ENCODE assay signal across 29 cellular contexts in genomic region chr12:9776795-9777194, GRCh38. TPM values are rescaled to one million over a fixed set of nuclear protein-coding genes. Genes with fewer than 3 reads are reported as not detected.
DNase-seq lines count a peak whose midpoint lies in the region; ATAC-seq and TF ChIP-seq lines count a peak whose summit lies in the region.
"Had no signal": no experiment of that assay in that cellular context is flagged by ENCODE, and none has a peak within 500 bp of the region (broad histone marks: within the 10 kb centered on the region; RNA-seq: fewer than 3 reads in every experiment).

No MANE protein-coding gene starts in this region.

- dilution Hi-C loops in IMR-90 (cut with HindIII; ENCODE audit: low sequenced_read_pairs, unreplicated experiment), result no loop called here

- H3K27ac ChIP-seq in IMR-90 (ENCODE audit: insufficient read depth, low read length), result no peak overlapping the region
- H3K27ac ChIP-seq: BLaER1 treated with 17β-estradiol and CSF1 and Interleukin-3, amounts not matched to agents 10 nM and 100 nM; right atrium auricular region; thoracic aorta had no signal

- H2BK15ac ChIP-seq in IMR-90 (ENCODE audit: low read depth, low read length), result no peak overlapping the region

- in situ Hi-C loops in IMR-90 (cut with MboI; ENCODE audit: low sequenced_read_pairs), result no loop called here

- H3K36me3 ChIP-seq in IMR-90 (ENCODE audit: control insufficient read depth, insufficient read depth, low read length), result no peaks in the 10 kb centered on the region
- H3K36me3 ChIP-seq: BLaER1 treated with 17β-estradiol and CSF1 and Interleukin-3, amounts not matched to agents 10 nM and 100 nM; right atrium auricular region; thoracic aorta had no signal

- no peaks in the 10 kb centered on the region for H3K4me1 ChIP-seq in IMR-90 (ENCODE audit: control insufficient read depth, insufficient read depth, low read length)
- H3K4me1 ChIP-seq: right atrium auricular region had no signal

- intact Hi-C loops in natural killer cell (cut with micrococcal nuclease) (no loop called here), IMR-90 (cut with micrococcal nuclease) (no loop called here)

- no peak overlapping the region for H3K4me2 ChIP-seq in IMR-90 (ENCODE audit: low read depth, low read length)
- H3K4me2 ChIP-seq: BLaER1 treated with 17β-estradiol and CSF1 and Interleukin-3, amounts not matched to agents 10 nM and 100 nM had no signal

- H3K23ac ChIP-seq in IMR-90 (ENCODE audit: low read depth, low read length), result no peak overlapping the region

- no TSS peak for BruUV-seq in IMR-90 (replicated peaks; lab: Mats Ljungman, UMichigan)

- H3K79me1 ChIP-seq in IMR-90 (ENCODE audit: low read depth in 1 of 2, low read length in 2 of 2), result no peaks in the 10 kb centered on the region

- no peak overlapping the region for H4K91ac ChIP-seq in IMR-90 (ENCODE audit: insufficient read depth, low read depth, low read length)

- peak overlapping the region; percentile 51; the same call in 1 of the 2 replicates for H2AK5ac ChIP-seq in IMR-90 (ENCODE audit: low read depth, low read length)

- H2BK20ac ChIP-seq in IMR-90 (ENCODE audit: low read depth, low read length), result no peak overlapping the region

- H3K9ac ChIP-seq in IMR-90 (ENCODE audit: low read depth, low read length), result no peak overlapping the region
- H3K9ac ChIP-seq: BLaER1 treated with 17β-estradiol and CSF1 and Interleukin-3, amounts not matched to agents 10 nM and 100 nM had no signal

- ATAC-seq in natural killer cell treated with Interleukin-12 subunit alpha and Interleukin-12 subunit beta and Interleukin-15 and Interleukin-18, amount 100 ng/mL, for 72 hours, result no peak
- ATAC-seq in natural killer cell (no peak), IMR-90 (ENCODE audit: low read depth) (no peak), GM19397 (IDR thresholded peaks at IDR 0.05; ENCODE audit: unreplicated experiment) (no peak)
- ATAC-seq in activated naive CD8-positive, alpha-beta T cell treated with anti-CD3 and anti-CD28 coated beads, Interleukin-2, amount 10 ng/mL, durations not matched to agents 7 days and 5 days (ENCODE audit: low read depth), result no peak
- ATAC-seq: activated CD8-positive, alpha-beta memory T cell treated with anti-CD3 and anti-CD28 coated beads, Interleukin-2, amount 10 ng/mL, durations not matched to agents 7 days and 5 days; left ventricle myocardium superior had no signal

- H3K4me3 ChIP-seq in IMR-90 (ENCODE audit: insufficient read depth, low read depth, low read length), result no peak overlapping the region
- H3K4me3 ChIP-seq: BLaER1 treated with 17β-estradiol and CSF1 and Interleukin-3, amounts not matched to agents 10 nM and 100 nM; right atrium auricular region; thoracic aorta had no signal

- no peak overlapping the region for H3K18ac ChIP-seq in IMR-90 (ENCODE audit: low read depth, low read length)

- H3K4ac ChIP-seq in IMR-90 (ENCODE audit: low read depth, low read length), result no peak overlapping the region

- no peaks in the 10 kb centered on the region for H3K9me3 ChIP-seq in IMR-90 (ENCODE audit: control insufficient read depth, insufficient read depth, low read length)
- H3K9me3 ChIP-seq: right atrium auricular region, thoracic aorta had no signal

- H4K8ac ChIP-seq in IMR-90 (ENCODE audit: low read depth in 2 of 2, low read length in 2 of 2), result no peak overlapping the region

- H3K4me3 Mint-ChIP-seq in natural killer cell treated with Interleukin-12 subunit alpha and Interleukin-12 subunit beta and Interleukin-15 and Interleukin-18, amount 100 ng/mL, for 72 hours, result no peak overlapping the region
- H3K4me3 Mint-ChIP-seq in natural killer cell, result no peak overlapping the region
- no peak overlapping the region for H3K4me3 Mint-ChIP-seq in activated naive CD8-positive, alpha-beta T cell treated with anti-CD3 and anti-CD28 coated beads, Interleukin-2, amount 10 ng/mL, durations not matched to agents 7 days and 5 days
- H3K4me3 Mint-ChIP-seq: activated CD8-positive, alpha-beta memory T cell treated with anti-CD3 and anti-CD28 coated beads, Interleukin-2, amount 10 ng/mL, durations not matched to agents 7 days and 5 days; activated T-helper 1 cell treated with anti-CD3 and anti-CD28 coated beads, Interleukin-12 subunit alpha, Interleukin-12 subunit beta, Interleukin-2, Interleukin-4 antibody, amounts not matched to agents 30 ng/mL and 10 ng/mL and 1 ng/mL, durations not matched to agents 14 hours and 24 hours and 36 hours; IgD-negative memory B cell had no signal

- H2BK5ac ChIP-seq in IMR-90 (ENCODE audit: low read depth, low read length, poor library complexity, severe bottlenecking), result no peak overlapping the region

- H4K20me1 ChIP-seq in IMR-90 (ENCODE audit: insufficient read depth, low read length), result no peaks in the 10 kb centered on the region
- H4K20me1 ChIP-seq: BLaER1 treated with 17β-estradiol and CSF1 and Interleukin-3, amounts not matched to agents 10 nM and 100 nM had no signal

- no peak overlapping the region; the same call in 1 of the 2 replicates for H2BK120ac ChIP-seq in IMR-90 (ENCODE audit: low read depth, low read length)

- TF ChIP-seq CTCF in natural killer cell (IDR thresholded peaks at IDR 0.05), result no peak
- TF ChIP-seq CTCF in IMR-90 (conservative IDR thresholded peaks at IDR 0.05; ENCODE audit: low read depth, low read length), result no peak

- CTCF ChIA-PET in IMR-90 (lab: Yijun Ruan, JAX), result no interaction called here

- no peak overlapping the region for H2AFZ ChIP-seq in IMR-90 (replicated peaks; ENCODE audit: low read length, poor library complexity)

- no peak overlapping the region for H4K5ac ChIP-seq in IMR-90 (ENCODE audit: low read depth, low read length)

- POLR2A ChIA-PET in IMR-90 (lab: Charles Lee; ENCODE audit: unreplicated experiment), result no interaction called here
- POLR2A ChIA-PET in activated naive CD8-positive, alpha-beta T cell treated with anti-CD3 and anti-CD28 coated beads, Interleukin-2, amount 10 ng/mL, durations not matched to agents 7 days and 5 days (lab: Charles Lee), result no interaction called here

- H3K9me3 Mint-ChIP-seq in natural killer cell treated with Interleukin-12 subunit alpha and Interleukin-12 subunit beta and Interleukin-15 and Interleukin-18, amount 100 ng/mL, for 72 hours, result no peaks in the 10 kb centered on the region
- H3K9me3 Mint-ChIP-seq in natural killer cell, result no peaks in the 10 kb centered on the region
- peaks cover 3% of the 10 kb centered on the region for H3K9me3 Mint-ChIP-seq in activated naive CD8-positive, alpha-beta T cell treated with anti-CD3 and anti-CD28 coated beads, Interleukin-2, amount 10 ng/mL, durations not matched to agents 7 days and 5 days
- H3K9me3 Mint-ChIP-seq: activated T-helper 1 cell treated with anti-CD3 and anti-CD28 coated beads, Interleukin-12 subunit alpha, Interleukin-12 subunit beta, Interleukin-2, Interleukin-4 antibody, amounts not matched to agents 30 ng/mL and 10 ng/mL and 1 ng/mL, durations not matched to agents 14 hours and 24 hours and 36 hours had no signal

- H2AK9ac ChIP-seq in IMR-90 (replicated peaks; ENCODE audit: low read depth, low read length, poor library complexity), result no peak overlapping the region

- no peak overlapping the region for H3K56ac ChIP-seq in IMR-90 (ENCODE audit: extremely low read depth, insufficient read depth, low read length)

- peak overlapping the region; percentile 1 to 64 for H3K27ac Mint-ChIP-seq in natural killer cell treated with Interleukin-12 subunit alpha and Interleukin-12 subunit beta and Interleukin-15 and Interleukin-18, amount 100 ng/mL, for 72 hours
- H3K27ac Mint-ChIP-seq in natural killer cell, result no peak overlapping the region
- H3K27ac Mint-ChIP-seq in activated naive CD8-positive, alpha-beta T cell treated with anti-CD3 and anti-CD28 coated beads, Interleukin-2, amount 10 ng/mL, durations not matched to agents 7 days and 5 days, result peak overlapping the region; percentile 62
- H3K27ac Mint-ChIP-seq: activated CD8-positive, alpha-beta memory T cell treated with anti-CD3 and anti-CD28 coated beads, Interleukin-2, amount 10 ng/mL, durations not matched to agents 7 days and 5 days; IgD-negative memory B cell had no signal

- H3K36me3 Mint-ChIP-seq in natural killer cell treated with Interleukin-12 subunit alpha and Interleukin-12 subunit beta and Interleukin-15 and Interleukin-18, amount 100 ng/mL, for 72 hours, result no peaks in the 10 kb centered on the region
- no peaks in the 10 kb centered on the region for H3K36me3 Mint-ChIP-seq in natural killer cell
- peaks cover 29% of the 10 kb centered on the region for H3K36me3 Mint-ChIP-seq in activated naive CD8-positive, alpha-beta T cell treated with anti-CD3 and anti-CD28 coated beads, Interleukin-2, amount 10 ng/mL, durations not matched to agents 7 days and 5 days
- H3K36me3 Mint-ChIP-seq: IgD-negative memory B cell had no signal

- H3K27me3 ChIP-seq in IMR-90 (ENCODE audit: control insufficient read depth, insufficient read depth, low read length), result no peaks in the 10 kb centered on the region
- H3K27me3 ChIP-seq: BLaER1 treated with 17β-estradiol and CSF1 and Interleukin-3, amounts not matched to agents 10 nM and 100 nM had no signal

- no peak overlapping the region for H3K14ac ChIP-seq in IMR-90 (replicated peaks; ENCODE audit: low read depth, low read length)

- TF ChIP-seq RAD21 in IMR-90 (IDR thresholded peaks at IDR 0.05; ENCODE audit: low read length), result no peak

- DNase-seq in natural killer cell treated with Interleukin-12 subunit alpha and Interleukin-12 subunit beta and Interleukin-15 and Interleukin-18, amount 100 ng/mL, for 72 hours (ENCODE audit: low spot score), result no peak
- DNase-seq in natural killer cell (no peak), IMR-90 (no peak), SHP77 treated with DMSO at 0.1 percent for 48 hours (lab: John Stamatoyannopoulos, UW) (no peak), SKM-1 treated with dmso at 0.1 percent for 144 hours (lab: John Stamatoyannopoulos, UW; ENCODE audit: unreplicated experiment) (no peak)
- no peak for DNase-seq in activated naive CD8-positive, alpha-beta T cell treated with anti-CD3 and anti-CD28 coated beads, Interleukin-2, amount 10 ng/mL, durations not matched to agents 7 days and 5 days
- DNase-seq: activated CD8-positive, alpha-beta memory T cell treated with anti-CD3 and anti-CD28 coated beads, Interleukin-2, amount 10 ng/mL, durations not matched to agents 7 days and 5 days; central memory CD4-positive, alpha-beta T cell; cortex of kidney; DMS79 treated with DMSO at 0.1 percent for 48 hours; GDM1; glutamatergic neuron; islet precursor cell; left ventricle myocardium superior; mesendoderm; NCI-H1048; NCI-H1694; posterior cingulate gyrus; SIG-M5; small intestine; stimulated activated naive CD4-positive, alpha-beta T cell treated with Interleukin-2 at 50 U/mL for 16 hours; T-helper 9 cell had no signal

- peaks cover 34 to 41% of the 10 kb centered on the region in 2 donors for H3K4me1 Mint-ChIP-seq in natural killer cell treated with Interleukin-12 subunit alpha and Interleukin-12 subunit beta and Interleukin-15 and Interleukin-18, amount 100 ng/mL, for 72 hours (ENCODE audit: low read depth in 2 of 2)
- H3K4me1 Mint-ChIP-seq in natural killer cell, result peaks cover 24 to 30% of the 10 kb centered on the region in 2 donors
- H3K4me1 Mint-ChIP-seq in activated naive CD8-positive, alpha-beta T cell treated with anti-CD3 and anti-CD28 coated beads, Interleukin-2, amount 10 ng/mL, durations not matched to agents 7 days and 5 days, result peaks cover 69% of the 10 kb centered on the region

- no peaks in the 10 kb centered on the region for H3K9me1 ChIP-seq in IMR-90 (ENCODE audit: insufficient read depth, low read length)

- no CpG with 5 or more reads among the region's 4 CpGs for WGBS in IMR-90 (ENCODE audit: extremely low coverage in 2 of 2, insufficient read length in 1 of 2), 2 experiments

- H3K27me3 Mint-ChIP-seq in natural killer cell treated with Interleukin-12 subunit alpha and Interleukin-12 subunit beta and Interleukin-15 and Interleukin-18, amount 100 ng/mL, for 72 hours, result no peaks in the 10 kb centered on the region
- no peaks in the 10 kb centered on the region for H3K27me3 Mint-ChIP-seq in natural killer cell (ENCODE audit: low read depth in 2 of 2)
- H3K27me3 Mint-ChIP-seq in activated naive CD8-positive, alpha-beta T cell treated with anti-CD3 and anti-CD28 coated beads, Interleukin-2, amount 10 ng/mL, durations not matched to agents 7 days and 5 days, result no peaks in the 10 kb centered on the region
- H3K27me3 Mint-ChIP-seq: activated CD8-positive, alpha-beta memory T cell treated with anti-CD3 and anti-CD28 coated beads, Interleukin-2, amount 10 ng/mL, durations not matched to agents 7 days and 5 days had no signal

- no peak for TF ChIP-seq POLR2A in IMR-90 (IDR thresholded peaks at IDR 0.05; ENCODE audit: low read depth, low read length)

RNA-seq across cellular contexts. Expression of gene CD69, which starts 16.1 kb away (rescaled TPM):
- 10 to 100 TPM; 53.6 to 55.6 TPM for total RNA-seq in natural killer cell treated with Interleukin-12 subunit alpha and Interleukin-12 subunit beta and Interleukin-15 and Interleukin-18, amount 100 ng/mL, for 72 hours
- 1,000 to 10,000 TPM in 1 of 3 donors, 100 to 1,000 TPM in 2; 739 to 1,541 (median 990) TPM for total RNA-seq in natural killer cell
- total RNA-seq in IMR-90 (2012; rRNA removed), result not detected in 2 replicates
- not detected in 2 replicates for polyA plus RNA-seq in IMR-90 (2012; rRNA removed)
- not detected in 2 replicates for polyA plus RNA-seq in IMR-90 (2012; cell fraction: cytosol; rRNA removed)
- polyA plus RNA-seq in IMR-90 (2012; cell fraction: nucleus; rRNA removed; ENCODE audit: low replicate concordance), result 0.08 TPM in 1 of 2 replicates, not detected in the other
- total RNA-seq in activated naive CD8-positive, alpha-beta T cell treated with anti-CD3 and anti-CD28 coated beads, Interleukin-2, amount 10 ng/mL, durations not matched to agents 7 days and 5 days, result 100 to 1,000 TPM; 111 to 116 TPM
- total RNA-seq: fibroblast of villous mesenchyme had no signal

RNA-seq across cellular contexts. Expression of gene CLECL1, which starts 43.9 kb away (rescaled TPM):
- total RNA-seq in natural killer cell treated with Interleukin-12 subunit alpha and Interleukin-12 subunit beta and Interleukin-15 and Interleukin-18, amount 100 ng/mL, for 72 hours, result 1 to 10 TPM; 1.3 to 2.8 TPM
- total RNA-seq in natural killer cell, result 1 to 10 TPM in 1 of 3 donors, under 1 TPM in 2; 0.64 to 1.5 (median 0.72) TPM
- not detected in 2 replicates for total RNA-seq in IMR-90 (2012; rRNA removed)
- not detected in 2 replicates for polyA plus RNA-seq in IMR-90 (2012; rRNA removed)
- polyA plus RNA-seq in IMR-90 (2012; cell fraction: cytosol; rRNA removed), result not detected in 2 replicates
- not detected in 2 replicates for polyA plus RNA-seq in IMR-90 (2012; cell fraction: nucleus; rRNA removed; ENCODE audit: low replicate concordance)
- total RNA-seq in activated naive CD8-positive, alpha-beta T cell treated with anti-CD3 and anti-CD28 coated beads, Interleukin-2, amount 10 ng/mL, durations not matched to agents 7 days and 5 days, result 1 to 10 TPM in 1 of 2 experiments, under 1 TPM in 1; 0.72 to 1.0 TPM
- total RNA-seq: fibroblast of villous mesenchyme, left ventricle myocardium superior, right atrium auricular region had no signal

RNA-seq across cellular contexts. Expression of gene KLRF1, which starts 50.5 kb away (rescaled TPM):
- total RNA-seq in natural killer cell treated with Interleukin-12 subunit alpha and Interleukin-12 subunit beta and Interleukin-15 and Interleukin-18, amount 100 ng/mL, for 72 hours, result 1 to 10 TPM; 1.7 to 2.1 TPM
- total RNA-seq in natural killer cell (100 to 1,000 TPM; 364 to 424 (median 392) TPM), IMR-90 (2012; rRNA removed) (not detected in 2 replicates)
- polyA plus RNA-seq in IMR-90 (2012; rRNA removed), result not detected in 2 replicates
- not detected in 2 replicates for polyA plus RNA-seq in IMR-90 (2012; cell fraction: cytosol; rRNA removed)
- not detected in 2 replicates for polyA plus RNA-seq in IMR-90 (2012; cell fraction: nucleus; rRNA removed; ENCODE audit: low replicate concordance)
- under 1 TPM; 0.80 to 0.96 TPM for total RNA-seq in activated naive CD8-positive, alpha-beta T cell treated with anti-CD3 and anti-CD28 coated beads, Interleukin-2, amount 10 ng/mL, durations not matched to agents 7 days and 5 days
- total RNA-seq: activated T-helper 1 cell treated with anti-CD3 and anti-CD28 coated beads, Interleukin-12 subunit alpha, Interleukin-12 subunit beta, Interleukin-2, Interleukin-4 antibody, amounts not matched to agents 30 ng/mL and 10 ng/mL and 1 ng/mL, durations not matched to agents 14 hours and 24 hours and 36 hours had no signal

Comparison
In these comparisons a context has a peak if more than half of its experiments do, and no peak if none do; other contexts are left out.
1. H3K27ac Mint-ChIP-seq: peak in natural killer cell treated with Interleukin-12 subunit alpha and Interleukin-12 subunit beta and Interleukin-15 and Interleukin-18, amount 100 ng/mL, for 72 hours (2 of 2) and activated naive CD8-positive, alpha-beta T cell treated with anti-CD3 and anti-CD28 coated beads, Interleukin-2, amount 10 ng/mL, durations not matched to agents 7 days and 5 days (single experiment); none in natural killer cell (0 of 2).
2. RNA of gene KLRF1, which starts 50.5 kb away (total RNA-seq): 364 to 424 TPM in natural killer cell; 1.7 to 2.1 TPM in natural killer cell treated with Interleukin-12 subunit alpha and Interleukin-12 subunit beta and Interleukin-15 and Interleukin-18, amount 100 ng/mL, for 72 hours, 0.80 to 0.96 TPM in activated naive CD8-positive, alpha-beta T cell treated with anti-CD3 and anti-CD28 coated beads, Interleukin-2, amount 10 ng/mL, durations not matched to agents 7 days and 5 days and not detected in IMR-90; every median in the first group is over 100 times any median in the second.
3. RNA of gene CD69, which starts 16.1 kb away (total RNA-seq): 739 to 1,541 TPM in natural killer cell, 111 to 116 TPM in activated naive CD8-positive, alpha-beta T cell treated with anti-CD3 and anti-CD28 coated beads, Interleukin-2, amount 10 ng/mL, durations not matched to agents 7 days and 5 days and 53.6 to 55.6 TPM in natural killer cell treated with Interleukin-12 subunit alpha and Interleukin-12 subunit beta and Interleukin-15 and Interleukin-18, amount 100 ng/mL, for 72 hours; not detected in IMR-90; every median in the first group is over 10 times any median in the second.